28 cellular contexts compared by ENCODE assay signal in genomic region chr3:61866961-61867461, GRCh38.
"Had no signal": no experiment of that assay in that cellular context is flagged by ENCODE, and none has a peak within 500 bp of the region (broad histone marks: within the 10 kb centered on the region; RNA-seq: fewer than 3 reads in every experiment).

No MANE protein-coding gene starts in this region.

- DNase-seq: Kasumi-1, MM.1S, MV-4-11, NCI-H1048, NCI-H1105, NCI-H1417 treated with DMSO at 0.1 percent for 48 hours, NCI-H146, NCI-H1694 treated with DMSO at 0.1 percent for 48 hours, NCI-H1930, NCI-H2081, NCI-H2107, NCI-H226, NCI-H524 treated with DMSO at 0.1 percent for 48 hours, NCI-H69, NCI-H774, Right ventricle myocardium superior, RPMI8226, SIG-M5, SW 1271, T-cell had no signal

- H3K4me3 Mint-ChIP-seq: IgD-negative memory B cell, T-cell had no signal

- H3K27ac Mint-ChIP-seq: T-cell had no signal

- FAIRE-seq: HTR-8/SVneo, K562, RCC 7860 had no signal

- H3K4me3 ChIP-seq: K562, SJSA1, SK-N-MC had no signal

- H3K4me1 Mint-ChIP-seq: T-cell had no signal

- ATAC-seq: K562, T-cell had no signal

- H3K27me3 Mint-ChIP-seq: IgD-negative memory B cell had no signal

- H3K36me3 Mint-ChIP-seq: T-cell had no signal

- H3K27ac ChIP-seq: HL-60, KMS-11, SJSA1, SK-N-MC had no signal

- H3K4me1 ChIP-seq: SJSA1 had no signal

- H3K9me3 ChIP-seq: SJSA1 had no signal

- H3K9ac ChIP-seq: KMS-11 had no signal

- H3K36me3 ChIP-seq: SJSA1 had no signal
